30 cellular contexts compared by ENCODE assay signal in genomic region chr1:17329610-17330009, GRCh38. TPM values are rescaled to one million over a fixed set of nuclear protein-coding genes. Genes with fewer than 3 reads are reported as not detected.
DNase-seq lines count a peak whose midpoint lies in the region; ATAC-seq, FAIRE-seq and TF ChIP-seq lines count a peak whose summit lies in the region.
"Had no signal": no experiment of that assay in that cellular context is flagged by ENCODE, and none has a peak within 500 bp of the region (broad histone marks: within the 10 kb centered on the region; RNA-seq: fewer than 3 reads in every experiment).

No MANE protein-coding gene starts in this region.

- H3K79me2 ChIP-seq in K562 (ENCODE audit: control insufficient read depth, insufficient read depth, low read length), result no peaks in the 10 kb centered on the region

- peaks cover 0 to 1% (median 0%) of the 10 kb centered on the region in 7 donors for H3K9me3 Mint-ChIP-seq in CD14-positive monocyte

- TF ChIP-seq EP300 in K562 (IDR thresholded peaks at IDR 0.05; ENCODE audit: low read length), result no peak

- no peak for FAIRE-seq in K562 (lab: Jason Lieb, UNC)
- FAIRE-seq: A549, GM12878, GM12892, GM18507 had no signal

- peaks cover 70 to 90% of the 10 kb centered on the region in 2 donors for H3K36me3 Mint-ChIP-seq in CD14-positive monocyte
- H3K36me3 Mint-ChIP-seq: CD4-positive, alpha-beta memory T cell; CD4-positive, CD25-positive, alpha-beta regulatory T cell; CD8-positive, alpha-beta memory T cell had no signal

- no peak overlapping the region for H3K4me2 ChIP-seq in K562 (ENCODE audit: insufficient read depth, low read length)
- H3K4me2 ChIP-seq: A549; BLaER1 treated with 17β-estradiol and CSF1 and Interleukin-3, amounts not matched to agents 10 nM and 100 nM had no signal

- H3K9me3 ChIP-seq in HEK293 (ENCODE audit: control insufficient read depth, insufficient read depth, low read depth, low read length), result no peaks in the 10 kb centered on the region
- no peaks in the 10 kb centered on the region; the same call in 1 of the 2 replicates for H3K9me3 ChIP-seq in K562 (replicated peaks; ENCODE audit: control insufficient read depth, insufficient read depth, low read depth, low read length)
- H3K9me3 ChIP-seq: A549 had no signal

- POLR2A ChIA-PET in HEK293 (lab: Yijun Ruan, JAX), result no interaction called here
- POLR2A ChIA-PET in K562 (lab: Yijun Ruan, JAX), result no interaction called here

- TF ChIP-seq POLR2A in K562 (conservative IDR thresholded peaks at IDR 0.05), result no peak

- peaks cover 14% of the 10 kb centered on the region for H3K4me1 Mint-ChIP-seq in CD14-positive monocyte
- H3K4me1 Mint-ChIP-seq: B cell; CD4-positive, alpha-beta memory T cell; CD4-positive, CD25-positive, alpha-beta regulatory T cell; CD8-positive, alpha-beta memory T cell had no signal

- H3K9ac ChIP-seq in K562 (ENCODE audit: insufficient read depth in 1 of 2, low read depth in 2 of 2, low read length in 2 of 2), result no peak overlapping the region
- H3K9ac ChIP-seq: BLaER1 treated with 17β-estradiol and CSF1 and Interleukin-3, amounts not matched to agents 10 nM and 100 nM had no signal

- H4K20me1 ChIP-seq in K562 (replicated peaks; ENCODE audit: control insufficient read depth, insufficient read depth, low read length), result no peaks in the 10 kb centered on the region
- H4K20me1 ChIP-seq: BLaER1 treated with 17β-estradiol and CSF1 and Interleukin-3, amounts not matched to agents 10 nM and 100 nM had no signal

- no TSS peak for BruUV-seq in K562 (replicated peaks; lab: Mats Ljungman, UMichigan)

- intact Hi-C loops in CD14-positive monocyte (cut with micrococcal nuclease) (loop anchor here in 1 of 2 donors (10.0 kb wide), 1 partner anchor 205 kb away; no protein-coding TSS in a partner anchor), K562 (cut with micrococcal nuclease) (loop anchor here (10.0 kb wide), 2 partner anchors 155 to 275 kb away; partner anchors contain the start of gene SDHB), left ventricle myocardium superior (cut with micrococcal nuclease) (no loop called here)

- 1% methylated on average over 4 of the region's 4 CpGs for WGBS in K562 (ENCODE audit: insufficient coverage, low coverage, missing lambda C conversion rate)

- H3K4me1 ChIP-seq in HEK293 (ENCODE audit: control insufficient read depth, insufficient read depth, low read length), result no peaks in the 10 kb centered on the region
- H3K4me1 ChIP-seq in K562 (replicated peaks in 1 of 2; ENCODE audit: control insufficient read depth in 2 of 2, insufficient read depth in 2 of 2, low read length in 2 of 2), result no peaks in the 10 kb centered on the region; a peak in 1 of 5 replicates
- H3K4me1 ChIP-seq: A549; BLaER1 treated with 17β-estradiol and CSF1 and Interleukin-3, amounts not matched to agents 10 nM and 100 nM had no signal

- no peaks in the 10 kb centered on the region for H3K9me1 ChIP-seq in K562 (ENCODE audit: control insufficient read depth, insufficient read depth, low read length)

- H3K4me3 ChIP-seq in HEK293 (ENCODE audit: low read depth, low read length), result no peak overlapping the region
- H3K4me3 ChIP-seq in K562, result no peak overlapping the region
- H3K4me3 ChIP-seq: A549; BLaER1 treated with 17β-estradiol and CSF1 and Interleukin-3, amounts not matched to agents 10 nM and 100 nM; GM12878 had no signal

- CTCF ChIA-PET in HEK293 (lab: Yijun Ruan, JAX) (no interaction called here), K562 (lab: Yijun Ruan, JAX; ENCODE audit: low intra/inter-chr PET ratio) (no interaction called here)

- peaks cover 14 to 36% of the 10 kb centered on the region in 2 experiments; a peak in 4 of 5 replicates for H3K27me3 ChIP-seq in K562 (ENCODE audit: control insufficient read depth in 2 of 2, insufficient read depth in 2 of 2, low read length in 2 of 2)
- H3K27me3 ChIP-seq: BLaER1 treated with 17β-estradiol and CSF1 and Interleukin-3, amounts not matched to agents 10 nM and 100 nM had no signal

- DNase-seq in CD14-positive monocyte (ENCODE audit: low spot score), result peak; percentile 5
- DNase-seq in K562 (ENCODE audit: extremely low read depth in 1 of 4, low spot score in 3 of 4), result no peak
- no peak for DNase-seq in NCI-H128 (lab: John Stamatoyannopoulos, UW; ENCODE audit: unreplicated experiment)
- no peak for DNase-seq in left ventricle myocardium superior
- DNase-seq: AML-193; CD4-positive, alpha-beta memory T cell; CD4-positive, CD25-positive, alpha-beta regulatory T cell; CD8-positive, alpha-beta memory T cell; COR-L47; DMS 273 treated with DMSO at 0.1 percent for 48 hours; DMS153; DMS53; DMS79; DND-41; EL; GDM1 had no signal

- H3K4me3 Mint-ChIP-seq in CD14-positive monocyte, result no peak overlapping the region
- H3K4me3 Mint-ChIP-seq: B cell; CD4-positive, alpha-beta memory T cell; CD4-positive, CD25-positive, alpha-beta regulatory T cell; CD8-positive, alpha-beta memory T cell had no signal

- no peak for TF ChIP-seq CTCF in CD14-positive monocyte (IDR thresholded peaks at IDR 0.05)
- TF ChIP-seq CTCF in HEK293 (tag by site-specific recombination; IDR thresholded peaks at IDR 0.05), result no peak
- TF ChIP-seq CTCF in K562 (IDR thresholded peaks at IDR 0.05 in 2 of 3, conservative IDR thresholded peaks at IDR 0.05 in 1 of 3; ENCODE audit: insufficient read depth in 2 of 3, low read depth in 1 of 3, low read length in 3 of 3), result no peak

- H3K27ac ChIP-seq in HEK293 (ENCODE audit: extremely low read depth, low read depth, low read length) (no peak overlapping the region), K562 (ENCODE audit: extremely low read depth, low read depth, low read length) (no peak overlapping the region)
- H3K27ac ChIP-seq: 22Rv1; A549; BLaER1 treated with 17β-estradiol and CSF1 and Interleukin-3, amounts not matched to agents 10 nM and 100 nM; C4-2B had no signal

- in situ Hi-C loops in K562 (cut with MboI), result loop anchor here (5.0 kb wide), 1 partner anchor 202 kb away; no protein-coding TSS in a partner anchor

- no peak for ATAC-seq in K562
- ATAC-seq in left ventricle myocardium superior, result no peak
- ATAC-seq in GM21737 (IDR thresholded peaks at IDR 0.05; ENCODE audit: unreplicated experiment), result no peak
- ATAC-seq: A549, GM12878 had no signal

- no peak overlapping the region for H2AFZ ChIP-seq in K562 (ENCODE audit: low read depth, low read length)

- H3K27ac Mint-ChIP-seq in CD14-positive monocyte, result peak overlapping the region in 1 of 7 donors; percentile 35
- H3K27ac Mint-ChIP-seq: B cell; CD4-positive, alpha-beta memory T cell; CD4-positive, CD25-positive, alpha-beta regulatory T cell had no signal

- H3K36me3 ChIP-seq in HEK293 (ENCODE audit: control insufficient read depth in 2 of 2, insufficient read depth in 1 of 2, low read length in 2 of 2), result no peaks in the 10 kb centered on the region
- no peaks in the 10 kb centered on the region for H3K36me3 ChIP-seq in K562 (ENCODE audit: control insufficient read depth, insufficient read depth, low read length)
- H3K36me3 ChIP-seq: BLaER1 treated with 17β-estradiol and CSF1 and Interleukin-3, amounts not matched to agents 10 nM and 100 nM had no signal

- no peak for TF ChIP-seq RAD21 in K562 (CRISPR knock-in tag; conservative IDR thresholded peaks at IDR 0.05 in 1 of 2, IDR thresholded peaks at IDR 0.05 in 1 of 2)

- H3K27me3 Mint-ChIP-seq in CD14-positive monocyte (ENCODE audit: low read depth in 3 of 3), result peaks cover 0 to 9% (median 0%) of the 10 kb centered on the region in 3 donors

TF ChIP-seq in HEK293, 187 proteins besides CTCF, POLR2A, EP300 and RAD21 (continues in another document):
- TF ChIP-seq ZNF248 (tag by site-specific recombination; IDR thresholded peaks at IDR 0.05), result no peak

RNA-seq across cellular contexts. Expression of gene PADI4, which starts 21.6 kb away (rescaled TPM):
- 100 to 1,000 TPM; 160 to 164 TPM for polyA plus RNA-seq in CD14-positive monocyte
- total RNA-seq in K562 (2011; cell fraction: chromatin; rRNA removed; ENCODE audit: low replicate concordance), result 0.37 and 0.81 TPM in 2 replicates
- 0.92 TPM in 1 of 2 replicates, not detected in the other for total RNA-seq in K562 (2011; cell fraction: nucleolus; rRNA removed)
- 0.66 TPM in 1 of 2 replicates, not detected in the other for total RNA-seq in K562 (2011; cell fraction: nucleoplasm; rRNA removed)
- total RNA-seq in K562 (2014; rRNA removed), result not detected in 2 replicates
- not detected in 2 replicates for total RNA-seq in K562 (2014; rRNA removed; fragmentation: Illumina TruSeq; extraction: Trizol)
- total RNA-seq in K562 (2015; rRNA removed; fragmentation: Illumina TruSeq; extraction: Trizol), result not detected in 2 replicates
- 0.33 TPM in 1 of 2 replicates, not detected in the other for total RNA-seq in K562 (2021)
- polyA plus RNA-seq in K562 (2011; rRNA removed), result 0.09 TPM in 1 of 2 replicates, not detected in the other
- 0.15 and 1.3 TPM in 2 replicates for polyA plus RNA-seq in K562 (2011; cell fraction: cytosol; rRNA removed)
- polyA plus RNA-seq in K562 (2011; cell fraction: nucleus; rRNA removed), result 0.10 and 0.58 TPM in 2 replicates
- polyA plus RNA-seq in K562 (2012), result 0.04 and 0.17 TPM in 2 replicates
- polyA plus RNA-seq in K562 (2014; fragmentation: Illumina TruSeq; extraction: Trizol), result not detected in 2 replicates
- polyA plus RNA-seq in K562 (2014; fragmentation: Nextera tagmentation; extraction: Ambion mirVana), result under 1 TPM in 1 of 2 experiments, not detected in 1; 0.22 TPM
- polyA plus RNA-seq in K562 (2014; rRNA removed), result not detected in 2 replicates
- polyA minus RNA-seq in K562 (2011; rRNA and poly(A)+ RNA removed), result not detected in 2 replicates
- polyA minus RNA-seq in K562 (2011; cell fraction: cytosol; rRNA and poly(A)+ RNA removed), result not detected in 2 replicates
- polyA minus RNA-seq in K562 (2011; cell fraction: nucleus; rRNA and poly(A)+ RNA removed), result 0.27 TPM in 1 of 2 replicates, not detected in the other
- total RNA-seq in left ventricle myocardium superior, result 0.67 TPM
- total RNA-seq: Daoy, G401 had no signal
- polyA plus RNA-seq: A549, BJ had no signal

RNA-seq across cellular contexts. Expression of gene PADI6, which starts 42.4 kb away (rescaled TPM):
- polyA plus RNA-seq in CD14-positive monocyte (under 1 TPM; 0.66 to 0.78 TPM), K562 (2011; rRNA removed) (not detected in 2 replicates), K562 (2014; fragmentation: Illumina TruSeq; extraction: Trizol) (not detected in 2 replicates), K562 (2014; fragmentation: Nextera tagmentation; extraction: Ambion mirVana) (not detected), K562 (2014; rRNA removed) (not detected in 2 replicates)
- total RNA-seq in K562 (2011; cell fraction: chromatin; rRNA removed; ENCODE audit: low replicate concordance), result not detected in 2 replicates
- total RNA-seq in K562 (2011; cell fraction: nucleolus; rRNA removed), result not detected in 2 replicates
- not detected in 2 replicates for total RNA-seq in K562 (2011; cell fraction: nucleoplasm; rRNA removed)
- total RNA-seq in K562 (2014; rRNA removed) (not detected in 2 replicates), K562 (2014; rRNA removed; fragmentation: Illumina TruSeq; extraction: Trizol) (not detected in 2 replicates), K562 (2015; rRNA removed; fragmentation: Illumina TruSeq; extraction: Trizol) (not detected in 2 replicates), K562 (2021) (not detected in 2 replicates), left ventricle myocardium superior (not detected)
- not detected in 2 replicates for polyA plus RNA-seq in K562 (2011; cell fraction: cytosol; rRNA removed)
- polyA plus RNA-seq in K562 (2011; cell fraction: nucleus; rRNA removed), result not detected in 2 replicates
- not detected in 2 replicates for polyA plus RNA-seq in K562 (2012)
- not detected in 2 replicates for polyA minus RNA-seq in K562 (2011; rRNA and poly(A)+ RNA removed)
- polyA minus RNA-seq in K562 (2011; cell fraction: cytosol; rRNA and poly(A)+ RNA removed), result not detected in 2 replicates
- not detected in 2 replicates for polyA minus RNA-seq in K562 (2011; cell fraction: nucleus; rRNA and poly(A)+ RNA removed)
- total RNA-seq: A172; B cell; CD4-positive, alpha-beta memory T cell; CD4-positive, CD25-positive, alpha-beta regulatory T cell; CD8-positive, alpha-beta memory T cell; Daoy; G401; GM12878 had no signal
- polyA plus RNA-seq: A549; BJ; CD8-positive, alpha-beta memory T cell; GM12878 had no signal
